In the genomic region with DNA sequence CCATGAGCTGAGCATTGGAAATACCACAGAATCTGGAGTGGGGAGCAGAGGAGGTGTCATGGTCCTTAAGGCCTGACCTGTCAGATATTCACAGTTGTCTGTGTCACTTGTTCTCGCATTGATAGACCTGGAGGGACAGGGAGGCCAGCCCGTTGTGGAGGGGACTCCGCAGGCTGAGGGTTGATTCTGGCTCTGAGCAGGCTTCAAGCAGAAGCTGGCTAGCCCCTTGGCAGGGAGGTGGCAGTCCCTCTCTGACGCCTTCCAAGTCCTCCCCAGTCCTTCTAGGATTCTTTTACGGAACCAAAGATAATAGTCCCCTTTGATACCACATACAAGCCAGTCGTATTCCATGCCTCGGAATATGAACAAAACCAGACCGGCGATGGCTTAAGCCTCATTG, we compare ENCODE assay signal across 24 cellular contexts.
DNase-seq lines count a peak whose midpoint lies in the region; ATAC-seq and TF ChIP-seq lines count a peak whose summit lies in the region.
"Had no signal": no experiment of that assay in that cellular context is flagged by ENCODE, and none has a peak within 500 bp of the region (broad histone marks: within the 10 kb centered on the region; RNA-seq: fewer than 3 reads in every experiment).

No MANE protein-coding gene starts in this region.

- H3K36me3 ChIP-seq in duodenal mucosa (ENCODE audit: control insufficient read depth in 1 of 2, insufficient read depth in 2 of 2, low read length in 2 of 2) (no peaks in the 10 kb centered on the region), tibial artery (no peaks in the 10 kb centered on the region)
- H3K36me3 ChIP-seq: HAP-1, prostate gland had no signal

- H3K9me3 ChIP-seq in duodenal mucosa (ENCODE audit: control insufficient read depth in 1 of 2, low read length in 2 of 2) (no peaks in the 10 kb centered on the region), tibial artery (no peaks in the 10 kb centered on the region)
- H3K9me3 ChIP-seq: HAP-1, prostate gland had no signal

- H3K27ac ChIP-seq in duodenal mucosa (ENCODE audit: low read depth, low read length) (no peak overlapping the region), tibial artery (peak overlapping the region; percentile 28 to 53)
- H3K27ac ChIP-seq: 22Rv1, prostate gland, SK-N-MC had no signal

- H3K4me3 ChIP-seq in duodenal mucosa (ENCODE audit: low read depth in 1 of 2, low read length in 2 of 2), result no peak overlapping the region
- no peak overlapping the region for H3K4me3 ChIP-seq in tibial artery
- H3K4me3 ChIP-seq: HAP-1, prostate gland, SK-N-MC, smooth muscle cell had no signal

- H3K9ac ChIP-seq in duodenal mucosa (ENCODE audit: low read depth in 1 of 2, low read length in 2 of 2), result peak overlapping the region; percentile 29 to 33

- H3K27me3 Mint-ChIP-seq in T-helper 1 cell treated with Interleukin-12 subunit alpha and Interleukin-12 subunit beta and Interleukin-4 antibody, amounts not matched to agents 30 μg/mL and 1 μg/mL, for 36 hours (ENCODE audit: low read depth), result no peaks in the 10 kb centered on the region
- H3K27me3 Mint-ChIP-seq in natural killer cell (ENCODE audit: low read depth in 2 of 2), result no peaks in the 10 kb centered on the region
- no peaks in the 10 kb centered on the region for H3K27me3 Mint-ChIP-seq in activated CD4-positive, alpha-beta T cell treated with anti-CD3 and anti-CD28 coated beads for 36 hours
- H3K27me3 Mint-ChIP-seq: stimulated activated naive CD8-positive, alpha-beta T cell treated with anti-CD3 and anti-CD28 coated beads, Interleukin-15, Interleukin-2, amounts not matched to agents 100 ng/mL and 50 ng/mL, for 24 hours had no signal

- ATAC-seq in natural killer cell, result no peak
- no peak for ATAC-seq in activated CD4-positive, alpha-beta T cell treated with anti-CD3 and anti-CD28 coated beads for 36 hours
- ATAC-seq: activated naive CD4-positive, alpha-beta T cell treated with anti-CD3 and anti-CD28 coated beads, Interleukin-2, amount 50 U/mL, for 72 hours had no signal

- H3K4me1 ChIP-seq in duodenal mucosa (ENCODE audit: control insufficient read depth in 1 of 2, insufficient read depth in 2 of 2, low read length in 2 of 2) (peaks cover 73 to 75% of the 10 kb centered on the region in 2 donors), tibial artery (peaks cover 5 to 69% (median 39%) of the 10 kb centered on the region in 4 donors)
- H3K4me1 ChIP-seq: prostate gland had no signal

- peak overlapping the region; percentile 7 for H3K27ac Mint-ChIP-seq in T-helper 1 cell treated with Interleukin-12 subunit alpha and Interleukin-12 subunit beta and Interleukin-4 antibody, amounts not matched to agents 30 μg/mL and 1 μg/mL, for 36 hours
- H3K27ac Mint-ChIP-seq in natural killer cell, result peak overlapping the region; percentile 94 to 99
- no peak overlapping the region for H3K27ac Mint-ChIP-seq in activated CD4-positive, alpha-beta T cell treated with anti-CD3 and anti-CD28 coated beads for 36 hours
- H3K27ac Mint-ChIP-seq: activated naive CD4-positive, alpha-beta T cell treated with anti-CD3 and anti-CD28 coated beads, Interleukin-2, amount 50 U/mL, for 72 hours; stimulated activated naive CD8-positive, alpha-beta T cell treated with anti-CD3 and anti-CD28 coated beads, Interleukin-15, Interleukin-2, amounts not matched to agents 100 ng/mL and 50 ng/mL, for 24 hours had no signal

- H3K4me3 Mint-ChIP-seq in T-helper 1 cell treated with Interleukin-12 subunit alpha and Interleukin-12 subunit beta and Interleukin-4 antibody, amounts not matched to agents 30 μg/mL and 1 μg/mL, for 36 hours, result no peak overlapping the region
- H3K4me3 Mint-ChIP-seq in natural killer cell, result peak overlapping the region; percentile 90
- H3K4me3 Mint-ChIP-seq in activated CD4-positive, alpha-beta T cell treated with anti-CD3 and anti-CD28 coated beads for 36 hours, result no peak overlapping the region
- H3K4me3 Mint-ChIP-seq: stimulated activated naive CD8-positive, alpha-beta T cell treated with anti-CD3 and anti-CD28 coated beads, Interleukin-15, Interleukin-2, amounts not matched to agents 100 ng/mL and 50 ng/mL, for 24 hours had no signal

- H3K27me3 ChIP-seq in duodenal mucosa (ENCODE audit: control insufficient read depth in 1 of 2, insufficient read depth in 2 of 2, low read length in 2 of 2), result no peaks in the 10 kb centered on the region
- no peaks in the 10 kb centered on the region for H3K27me3 ChIP-seq in tibial artery

- POLR2A ChIA-PET in activated CD4-positive, alpha-beta T cell treated with anti-CD3 and anti-CD28 coated beads for 36 hours (lab: Charles Lee), result no interaction called here

- H3K36me3 Mint-ChIP-seq in T-helper 1 cell treated with Interleukin-12 subunit alpha and Interleukin-12 subunit beta and Interleukin-4 antibody, amounts not matched to agents 30 μg/mL and 1 μg/mL, for 36 hours (ENCODE audit: low read depth), result peaks cover 16% of the 10 kb centered on the region
- no peaks in the 10 kb centered on the region for H3K36me3 Mint-ChIP-seq in natural killer cell
- H3K36me3 Mint-ChIP-seq in activated CD4-positive, alpha-beta T cell treated with anti-CD3 and anti-CD28 coated beads for 36 hours (ENCODE audit: low read depth), result no peaks in the 10 kb centered on the region

- TF ChIP-seq CTCF in natural killer cell (IDR thresholded peaks at IDR 0.05) (no peak), tibial artery (IDR thresholded peaks at IDR 0.05) (no peak)

- no peaks in the 10 kb centered on the region for H3K9me3 Mint-ChIP-seq in T-helper 1 cell treated with Interleukin-12 subunit alpha and Interleukin-12 subunit beta and Interleukin-4 antibody, amounts not matched to agents 30 μg/mL and 1 μg/mL, for 36 hours
- no peaks in the 10 kb centered on the region for H3K9me3 Mint-ChIP-seq in natural killer cell
- H3K9me3 Mint-ChIP-seq in activated CD4-positive, alpha-beta T cell treated with anti-CD3 and anti-CD28 coated beads for 36 hours (ENCODE audit: low read depth), result no peaks in the 10 kb centered on the region
- H3K9me3 Mint-ChIP-seq: stimulated activated naive CD8-positive, alpha-beta T cell treated with anti-CD3 and anti-CD28 coated beads, Interleukin-15, Interleukin-2, amounts not matched to agents 100 ng/mL and 50 ng/mL, for 24 hours had no signal

- DNase-seq in T-helper 1 cell (no peak), natural killer cell (no peak), tibial artery (no peak), NCI-H2171 treated with DMSO at 0.1 percent for 48 hours (lab: John Stamatoyannopoulos, UW) (no peak), T-helper 9 cell (no peak)
- no peak for DNase-seq in activated CD4-positive, alpha-beta T cell treated with anti-CD3 and anti-CD28 coated beads for 36 hours
- DNase-seq: activated CD4-positive, alpha-beta T cell treated with anti-CD3 and anti-CD28 coated beads for 1 hour; activated CD8-positive, alpha-beta memory T cell treated with anti-CD3 and anti-CD28 coated beads for 24 hours; cerebellar nuclear complex; effector memory CD4-positive, alpha-beta T cell; head of caudate nucleus; NCI-H2107; NCI-H510A; NK-92 treated with Interleukin-12 subunit alpha and Interleukin-12 subunit beta, amount 100 ng/mL, for 24 hours; stimulated activated CD4-positive, alpha-beta T cell treated with anti-CD3 and anti-CD28 coated beads, Interleukin-4, amount 100 ng/mL, for 1 hour had no signal

- CTCF ChIA-PET in activated CD4-positive, alpha-beta T cell treated with anti-CD3 and anti-CD28 coated beads for 36 hours (lab: Charles Lee), result interaction anchor here (0.5 to 1.4 kb wide), 6 partner anchors 10 to 453 kb away, joined by 3 read pairs; a partner anchor contains a TSS

- H3K4me1 Mint-ChIP-seq in T-helper 1 cell treated with Interleukin-12 subunit alpha and Interleukin-12 subunit beta and Interleukin-4 antibody, amounts not matched to agents 30 μg/mL and 1 μg/mL, for 36 hours (ENCODE audit: low read depth), result peaks cover 67% of the 10 kb centered on the region
- peaks cover 82% of the 10 kb centered on the region in 2 donors for H3K4me1 Mint-ChIP-seq in natural killer cell
- H3K4me1 Mint-ChIP-seq in activated CD4-positive, alpha-beta T cell treated with anti-CD3 and anti-CD28 coated beads for 36 hours, result peaks cover 58% of the 10 kb centered on the region

- intact Hi-C loops in natural killer cell (cut with micrococcal nuclease), result loop anchor here (5.0 kb wide), 1 partner anchor 455 kb away; a partner anchor contains a TSS
- intact Hi-C loops in tibial artery (cut with DNase I; ENCODE audit: low total_unique reads), result no loop called here
- intact Hi-C loops in activated CD4-positive, alpha-beta T cell treated with anti-CD3 and anti-CD28 coated beads for 36 hours (cut with DNase I, micrococcal nuclease), result no loop called here
